Comparison of ENCODE assay signal across 1 cellular context in the genomic region with DNA sequence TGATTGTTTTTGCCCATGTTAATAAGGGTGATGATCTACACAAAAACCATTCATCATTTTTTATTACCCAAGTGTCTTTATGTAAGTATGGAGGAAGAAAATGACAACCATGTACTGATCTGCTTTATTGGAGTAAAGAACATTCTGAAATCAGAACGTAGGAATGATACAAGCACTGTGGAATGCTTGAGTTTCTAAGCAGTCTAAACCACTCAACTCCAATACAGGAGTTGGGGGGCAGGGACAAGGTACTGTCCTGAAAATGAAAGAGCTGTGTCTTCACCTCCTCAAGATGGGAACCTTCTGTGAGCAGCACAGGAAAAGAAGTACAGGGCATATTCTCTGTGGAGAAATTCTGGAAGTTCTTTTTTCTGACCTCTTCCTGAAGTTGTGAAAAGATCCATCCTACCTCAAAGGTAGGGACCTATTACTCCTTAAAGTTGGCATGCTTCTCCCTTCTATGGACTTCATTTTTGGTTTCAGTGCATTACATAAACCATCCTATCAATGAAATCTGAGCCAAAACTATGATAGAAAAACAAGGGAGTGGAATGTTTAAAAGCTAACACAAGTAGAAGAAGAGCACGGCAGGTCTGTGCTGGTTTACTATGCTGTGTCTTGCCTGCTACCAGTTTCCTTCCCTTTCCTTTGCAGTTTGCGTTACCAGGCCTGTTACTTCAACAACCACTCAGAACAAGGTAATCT.
TF ChIP-seq lines count a peak whose summit lies in the region.

No MANE protein-coding gene starts in this region.

TF ChIP-seq in IMR-90, 13 proteins besides CTCF, POLR2A, EP300 and RAD21 (continued from another document):
- TF ChIP-seq, protein P1, sequence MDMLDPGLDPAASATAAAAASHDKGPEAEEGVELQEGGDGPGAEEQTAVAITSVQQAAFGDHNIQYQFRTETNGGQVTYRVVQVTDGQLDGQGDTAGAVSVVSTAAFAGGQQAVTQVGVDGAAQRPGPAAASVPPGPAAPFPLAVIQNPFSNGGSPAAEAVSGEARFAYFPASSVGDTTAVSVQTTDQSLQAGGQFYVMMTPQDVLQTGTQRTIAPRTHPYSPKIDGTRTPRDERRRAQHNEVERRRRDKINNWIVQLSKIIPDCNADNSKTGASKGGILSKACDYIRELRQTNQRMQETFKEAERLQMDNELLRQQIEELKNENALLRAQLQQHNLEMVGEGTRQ (IDR thresholded peaks at IDR 0.05; ENCODE audit: low read depth, low read length), result no peak
- no peak for TF ChIP-seq NFE2L2 (IDR thresholded peaks at IDR 0.05; ENCODE audit: low read depth, low read length)
- no peak for TF ChIP-seq MXI1 (IDR thresholded peaks at IDR 0.05; ENCODE audit: borderline replicate concordance, low read depth, low read length)
- TF ChIP-seq MAZ (IDR thresholded peaks at IDR 0.05; ENCODE audit: borderline replicate concordance, low read depth, low read length), result no peak
